In genomic region chr1:201904579-201904978, GRCh38 we compare ENCODE assay signal across 13 cellular contexts. TPM values are rescaled to one million over a fixed set of nuclear protein-coding genes. Genes with fewer than 3 reads are reported as not detected.
DNase-seq lines count a peak whose midpoint lies in the region; ATAC-seq, FAIRE-seq and TF ChIP-seq lines count a peak whose summit lies in the region.
"Had no signal": no experiment of that assay in that cellular context is flagged by ENCODE, and none has a peak within 500 bp of the region (broad histone marks: within the 10 kb centered on the region; RNA-seq: fewer than 3 reads in every experiment).

No MANE protein-coding gene starts in this region.

- TF ChIP-seq CTCF in right lobe of liver (IDR thresholded peaks at IDR 0.05) (no peak), HepG2 (CRISPR knock-in tag; IDR thresholded peaks at IDR 0.05) (no peak), fibroblast of villous mesenchyme (IDR thresholded peaks at IDR 0.05; ENCODE audit: insufficient read depth, low read depth, low read length) (no peak), nephron progenitor cell (IDR thresholded peaks at IDR 0.05) (no peak), lower leg skin (IDR thresholded peaks at IDR 0.05) (no peak)

- H3K27me3 ChIP-seq in right lobe of liver (no peaks in the 10 kb centered on the region), HepG2 (ENCODE audit: control insufficient read depth in 1 of 2, insufficient read depth in 2 of 2, low read length in 2 of 2) (peaks cover 2 to 23% of the 10 kb centered on the region in 2 experiments; a peak in 2 of 5 replicates)

- TF ChIP-seq EP300 in HepG2 (IDR thresholded peaks at IDR 0.05; ENCODE audit: low read depth in 2 of 2, low read length in 2 of 2) (no peak), HepG2 (CRISPR knock-in tag; IDR thresholded peaks at IDR 0.05; ENCODE audit: borderline replicate concordance) (no peak)

- in situ Hi-C loops in HepG2 (cut with HindIII; ENCODE audit: extremely low pct_ligation_motif_present, low pct_unique_long_range_greater_than_20kb): no loop called here

- peaks cover 12% of the 10 kb centered on the region for H3K36me3 Mint-ChIP-seq in nephron progenitor cell (ENCODE audit: low read depth)
- H3K36me3 Mint-ChIP-seq: activated CD4-positive, alpha-beta memory T cell treated with anti-CD3 and anti-CD28 coated beads for 36 hours; IgD-negative memory B cell had no signal

- no peaks in the 10 kb centered on the region for H4K20me1 ChIP-seq in HepG2 (ENCODE audit: insufficient read depth, low read length)

- H3K9me3 Mint-ChIP-seq in nephron progenitor cell: no peaks in the 10 kb centered on the region
- H3K9me3 Mint-ChIP-seq: activated CD4-positive, alpha-beta memory T cell treated with anti-CD3 and anti-CD28 coated beads for 36 hours had no signal

- 73% methylated on average over 6 of the region's 6 CpGs for WGBS in right lobe of liver (ENCODE audit: insufficient coverage, low coverage, low lambda C conversion rate, missing lambda C conversion rate)
- 54% methylated on average over 6 of the region's 6 CpGs for WGBS in HepG2 (ENCODE audit: low lambda C conversion rate)
- 19 to 38% methylated on average over 6 of the region's 6 CpGs for WGBS in lower leg skin, 2 donors

- no peak for FAIRE-seq in HepG2 (lab: Jason Lieb, UNC)

- no peak overlapping the region for H2AFZ ChIP-seq in HepG2 (ENCODE audit: low read length)

- POLR2A ChIA-PET in HepG2 (lab: Yijun Ruan, JAX): no interaction called here

- intact Hi-C loops in right lobe of liver (cut with DNase I): loop anchor here in 1 of 2 donors (10.0 kb wide), 1 partner anchor 220 kb away; the partner anchor contains the start of gene GPR37L1
- intact Hi-C loops in HepG2 (cut with micrococcal nuclease; ENCODE audit: unreplicated experiment): no loop called here
- intact Hi-C loops in lower leg skin (cut with DNase I; ENCODE audit: low total_unique reads): no loop called here

- peaks cover 82% of the 10 kb centered on the region for H3K4me1 Mint-ChIP-seq in nephron progenitor cell
- H3K4me1 Mint-ChIP-seq: IgD-negative memory B cell had no signal

- H3K27ac Mint-ChIP-seq in nephron progenitor cell: peak overlapping the region; percentile 96
- H3K27ac Mint-ChIP-seq: activated CD4-positive, alpha-beta memory T cell treated with anti-CD3 and anti-CD28 coated beads for 36 hours; IgD-negative memory B cell; progenitor cell of endocrine pancreas had no signal

- no peak overlapping the region for H3K4me3 Mint-ChIP-seq in nephron progenitor cell
- H3K4me3 Mint-ChIP-seq: activated CD4-positive, alpha-beta memory T cell treated with anti-CD3 and anti-CD28 coated beads for 36 hours; IgD-negative memory B cell had no signal

- DNase-seq in right lobe of liver (no peak), HepG2 (ENCODE audit: low spot score) (no peak), fibroblast of villous mesenchyme (ENCODE audit: low read depth) (peak; percentile 86), nephron progenitor cell (no peak), lower leg skin (ENCODE audit: low spot score in 2 of 2) (no peak)
- no peak for DNase-seq in stimulated activated CD4-positive, alpha-beta T cell treated with anti-CD3 and anti-CD28 coated beads, Interleukin-4, amount 100 ng/mL, for 4 hours
- DNase-seq: activated CD4-positive, alpha-beta memory T cell treated with anti-CD3 and anti-CD28 coated beads for 36 hours; effector CD8-positive, alpha-beta T cell had no signal

- H3K27ac ChIP-seq in right lobe of liver: peak overlapping the region in 2 of 3 donors; percentile 15 to 31
- no peak overlapping the region for H3K27ac ChIP-seq in HepG2 (ENCODE audit: extremely low read length, insufficient read depth, low read length)

- CTCF ChIA-PET in HepG2 (lab: Yijun Ruan, JAX; ENCODE audit: low intra/inter-chr PET ratio, low total read pairs): no interaction called here

- no peak for TF ChIP-seq RAD21 in HepG2 (CRISPR knock-in tag; IDR thresholded peaks at IDR 0.05)

- ATAC-seq in right lobe of liver (peak in 2 of 4 donors; percentile 7 to 49), HepG2 (no peak), HG03159 (IDR thresholded peaks at IDR 0.05; ENCODE audit: unreplicated experiment) (no peak), GM18511 (IDR thresholded peaks at IDR 0.05; ENCODE audit: unreplicated experiment) (no peak)

- TF ChIP-seq POLR2A in right lobe of liver (IDR thresholded peaks at IDR 0.05) (no peak), HepG2 (IDR thresholded peaks at IDR 0.05; ENCODE audit: insufficient read depth in 1 of 2, low read depth in 2 of 2, low read length in 2 of 2) (no peak), lower leg skin (IDR thresholded peaks at IDR 0.05) (no peak)

- H3K4me3 ChIP-seq in right lobe of liver (no peak overlapping the region), HepG2 (replicated peaks in 1 of 3; ENCODE audit: insufficient read depth in 1 of 3, low read depth in 2 of 3, low read length in 3 of 3) (no peak overlapping the region), fibroblast of villous mesenchyme (ENCODE audit: low read depth, low read length) (no peak overlapping the region), lower leg skin (ENCODE audit: low read depth, poor library complexity, severe bottlenecking) (no peak overlapping the region)

- no peak overlapping the region for H3K4me2 ChIP-seq in HepG2 (ENCODE audit: low read depth, low read length)

- H3K4me1 ChIP-seq in right lobe of liver (peaks cover 0 to 19% (median 0%) of the 10 kb centered on the region in 4 donors), HepG2 (ENCODE audit: insufficient read depth, low read length) (no peaks in the 10 kb centered on the region)

- H3K27me3 Mint-ChIP-seq in nephron progenitor cell (ENCODE audit: low read depth, poor library complexity): peaks cover 13% of the 10 kb centered on the region
- H3K27me3 Mint-ChIP-seq: activated CD4-positive, alpha-beta memory T cell treated with anti-CD3 and anti-CD28 coated beads for 36 hours had no signal

- BruUV-seq in HepG2 (replicated peaks; lab: Mats Ljungman, UMichigan): no TSS peak

- H3K36me3 ChIP-seq in right lobe of liver: no peaks in the 10 kb centered on the region
- H3K36me3 ChIP-seq in HepG2 (replicated peaks in 1 of 2; ENCODE audit: control insufficient read depth in 1 of 2, insufficient read depth in 2 of 2, low read length in 2 of 2): no peaks in the 10 kb centered on the region

- H3K79me2 ChIP-seq in HepG2 (ENCODE audit: insufficient read depth, low read length): no peaks in the 10 kb centered on the region

- no peaks in the 10 kb centered on the region for H3K9me3 ChIP-seq in right lobe of liver
- no peaks in the 10 kb centered on the region for H3K9me3 ChIP-seq in HepG2 (ENCODE audit: low read length)

- H3K9ac ChIP-seq in HepG2 (ENCODE audit: insufficient read depth, low read depth, low read length): no peak overlapping the region

RNA-seq across cellular contexts. Expression of gene SHISA4, which starts 15.9 kb away (rescaled TPM):
- total RNA-seq in right lobe of liver (1 to 10 TPM; 2.5 to 8.1 (median 4.8) TPM), HepG2 (2016; rRNA removed; fragmentation: Illumina TruSeq; extraction: Trizol) (0.24 and 0.51 TPM in 2 replicates), fibroblast of villous mesenchyme (19.0 and 25.0 TPM in 2 replicates), lower leg skin (10 to 100 TPM in 1 of 4 donors, 1 to 10 TPM in 3; 4.6 to 14.2 (median 7.2) TPM)
- 0.97 and 1.8 TPM in 2 replicates for total RNA-seq in HepG2 (2016; cell fraction: cytosol; rRNA removed; fragmentation: Illumina TruSeq; extraction: Trizol; ENCODE audit: low read depth)
- 0.21 and 0.45 TPM in 2 replicates for total RNA-seq in HepG2 (2016; cell fraction: insoluble cytoplasmic fraction; rRNA removed; fragmentation: Illumina TruSeq; extraction: Trizol)
- 0.86 and 1.4 TPM in 2 replicates for total RNA-seq in HepG2 (2016; cell fraction: membrane; rRNA removed; fragmentation: Illumina TruSeq; extraction: Trizol)
- 0.44 and 0.47 TPM in 2 replicates for total RNA-seq in HepG2 (2016; cell fraction: nucleus; rRNA removed; fragmentation: Illumina TruSeq; extraction: Trizol)
- 1.0 and 1.1 TPM in 2 replicates for polyA plus RNA-seq in HepG2 (2011; rRNA removed)
- 0.59 and 1.4 TPM in 2 replicates for polyA plus RNA-seq in HepG2 (2011; cell fraction: cytosol; rRNA removed)
- polyA plus RNA-seq in HepG2 (2011; cell fraction: nucleus; rRNA removed): 0.83 and 1.5 TPM in 2 replicates
- polyA plus RNA-seq in HepG2 (2012): 0.17 TPM in 1 of 2 replicates, not detected in the other
- 2.6 and 3.1 TPM in 2 replicates for polyA plus RNA-seq in HepG2 (2016; cell fraction: cytosol; fragmentation: Illumina TruSeq; extraction: Trizol; ENCODE audit: low read depth)
- 0.36 and 0.81 TPM in 2 replicates for polyA plus RNA-seq in HepG2 (2016; cell fraction: insoluble cytoplasmic fraction; fragmentation: Illumina TruSeq; extraction: Trizol; ENCODE audit: low read depth)
- 2.1 and 2.2 TPM in 2 replicates for polyA plus RNA-seq in HepG2 (2016; cell fraction: membrane; fragmentation: Illumina TruSeq; extraction: Trizol; ENCODE audit: low read depth)
- 0.72 and 1.3 TPM in 2 replicates for polyA plus RNA-seq in HepG2 (2016; cell fraction: nucleus; fragmentation: Illumina TruSeq; extraction: Trizol; ENCODE audit: insufficient read depth, low read depth)
- polyA minus RNA-seq in HepG2 (2011; rRNA and poly(A)+ RNA removed; ENCODE audit: low replicate concordance): 1.0 and 5.4 TPM in 2 replicates
- not detected in 2 replicates for polyA minus RNA-seq in HepG2 (2011; cell fraction: cytosol; rRNA and poly(A)+ RNA removed)
- polyA minus RNA-seq in HepG2 (2011; cell fraction: nucleus; rRNA and poly(A)+ RNA removed): not detected in 2 replicates

RNA-seq across cellular contexts. Expression of gene LMOD1, which starts 41.8 kb away (rescaled TPM):
- 1 to 10 TPM; 1.1 to 3.5 (median 2.1) TPM for total RNA-seq in right lobe of liver
- total RNA-seq in HepG2 (2016; rRNA removed; fragmentation: Illumina TruSeq; extraction: Trizol): not detected in 2 replicates
- total RNA-seq in HepG2 (2016; cell fraction: cytosol; rRNA removed; fragmentation: Illumina TruSeq; extraction: Trizol; ENCODE audit: low read depth): not detected in 2 replicates
- total RNA-seq in HepG2 (2016; cell fraction: insoluble cytoplasmic fraction; rRNA removed; fragmentation: Illumina TruSeq; extraction: Trizol): not detected in 2 replicates
- total RNA-seq in HepG2 (2016; cell fraction: membrane; rRNA removed; fragmentation: Illumina TruSeq; extraction: Trizol): not detected in 2 replicates
- not detected in 2 replicates for total RNA-seq in HepG2 (2016; cell fraction: nucleus; rRNA removed; fragmentation: Illumina TruSeq; extraction: Trizol)
- polyA plus RNA-seq in HepG2 (2011; rRNA removed): not detected in 2 replicates
- polyA plus RNA-seq in HepG2 (2011; cell fraction: cytosol; rRNA removed): 0.01 TPM in 1 of 2 replicates, not detected in the other
- not detected in 2 replicates for polyA plus RNA-seq in HepG2 (2011; cell fraction: nucleus; rRNA removed)
- not detected in 2 replicates for polyA plus RNA-seq in HepG2 (2012)
- polyA plus RNA-seq in HepG2 (2016; cell fraction: cytosol; fragmentation: Illumina TruSeq; extraction: Trizol; ENCODE audit: low read depth): not detected in 2 replicates
- not detected in 2 replicates for polyA plus RNA-seq in HepG2 (2016; cell fraction: insoluble cytoplasmic fraction; fragmentation: Illumina TruSeq; extraction: Trizol; ENCODE audit: low read depth)
- not detected in 2 replicates for polyA plus RNA-seq in HepG2 (2016; cell fraction: membrane; fragmentation: Illumina TruSeq; extraction: Trizol; ENCODE audit: low read depth)
- polyA plus RNA-seq in HepG2 (2016; cell fraction: nucleus; fragmentation: Illumina TruSeq; extraction: Trizol; ENCODE audit: insufficient read depth, low read depth): not detected in 2 replicates
- polyA minus RNA-seq in HepG2 (2011; rRNA and poly(A)+ RNA removed; ENCODE audit: low replicate concordance): 0.07 TPM in 1 of 2 replicates, not detected in the other
- not detected in 2 replicates for polyA minus RNA-seq in HepG2 (2011; cell fraction: cytosol; rRNA and poly(A)+ RNA removed)
- polyA minus RNA-seq in HepG2 (2011; cell fraction: nucleus; rRNA and poly(A)+ RNA removed): not detected in 2 replicates
- 44.1 and 50.1 TPM in 2 replicates for total RNA-seq in fibroblast of villous mesenchyme
- total RNA-seq in lower leg skin: 10 to 100 TPM; 11.2 to 56.7 (median 23.4) TPM
- total RNA-seq: A172; activated CD4-positive, alpha-beta memory T cell treated with anti-CD3 and anti-CD28 coated beads for 36 hours had no signal
- polyA plus RNA-seq: IgD-negative memory B cell had no signal

RNA-seq across cellular contexts. Expression of gene TIMM17A, which starts 50.7 kb away (rescaled TPM):
- total RNA-seq in right lobe of liver (10 to 100 TPM; 26.5 to 44.1 (median 38.1) TPM), HepG2 (2016; rRNA removed; fragmentation: Illumina TruSeq; extraction: Trizol) (97.8 and 115 TPM in 2 replicates), fibroblast of villous mesenchyme (58.9 and 94.1 TPM in 2 replicates), lower leg skin (10 to 100 TPM; 18.7 to 22.4 (median 20.2) TPM)
- total RNA-seq in HepG2 (2016; cell fraction: cytosol; rRNA removed; fragmentation: Illumina TruSeq; extraction: Trizol; ENCODE audit: low read depth): 11.9 and 13.6 TPM in 2 replicates
- total RNA-seq in HepG2 (2016; cell fraction: insoluble cytoplasmic fraction; rRNA removed; fragmentation: Illumina TruSeq; extraction: Trizol): 101 and 122 TPM in 2 replicates
- total RNA-seq in HepG2 (2016; cell fraction: membrane; rRNA removed; fragmentation: Illumina TruSeq; extraction: Trizol): 28.7 and 32.9 TPM in 2 replicates
- total RNA-seq in HepG2 (2016; cell fraction: nucleus; rRNA removed; fragmentation: Illumina TruSeq; extraction: Trizol): 60.9 and 62.3 TPM in 2 replicates
- 41.2 and 50.8 TPM in 2 replicates for polyA plus RNA-seq in HepG2 (2011; rRNA removed)
- 21.0 and 31.9 TPM in 2 replicates for polyA plus RNA-seq in HepG2 (2011; cell fraction: cytosol; rRNA removed)
- polyA plus RNA-seq in HepG2 (2011; cell fraction: nucleus; rRNA removed): 13.4 and 17.3 TPM in 2 replicates
- 33.7 and 42.3 TPM in 2 replicates for polyA plus RNA-seq in HepG2 (2012)
- polyA plus RNA-seq in HepG2 (2016; cell fraction: cytosol; fragmentation: Illumina TruSeq; extraction: Trizol; ENCODE audit: low read depth): 10.8 and 12.4 TPM in 2 replicates
- 102 and 120 TPM in 2 replicates for polyA plus RNA-seq in HepG2 (2016; cell fraction: insoluble cytoplasmic fraction; fragmentation: Illumina TruSeq; extraction: Trizol; ENCODE audit: low read depth)
- polyA plus RNA-seq in HepG2 (2016; cell fraction: membrane; fragmentation: Illumina TruSeq; extraction: Trizol; ENCODE audit: low read depth): 20.6 and 23.3 TPM in 2 replicates
- 92.4 and 105 TPM in 2 replicates for polyA plus RNA-seq in HepG2 (2016; cell fraction: nucleus; fragmentation: Illumina TruSeq; extraction: Trizol; ENCODE audit: insufficient read depth, low read depth)
- 20.7 and 68.8 TPM in 2 replicates for polyA minus RNA-seq in HepG2 (2011; rRNA and poly(A)+ RNA removed; ENCODE audit: low replicate concordance)
- polyA minus RNA-seq in HepG2 (2011; cell fraction: cytosol; rRNA and poly(A)+ RNA removed): 12.0 and 12.4 TPM in 2 replicates
- polyA minus RNA-seq in HepG2 (2011; cell fraction: nucleus; rRNA and poly(A)+ RNA removed): 29.9 and 30.0 TPM in 2 replicates
